24 cellular contexts compared by ENCODE assay signal in genomic region chr6:836276-836853, GRCh38.
DNase-seq lines count a peak whose midpoint lies in the region; ATAC-seq and FAIRE-seq lines count a peak whose summit lies in the region.
"Had no signal": no experiment of that assay in that cellular context is flagged by ENCODE, and none has a peak within 500 bp of the region (broad histone marks: within the 10 kb centered on the region; RNA-seq: fewer than 3 reads in every experiment).

No MANE protein-coding gene starts in this region.

- no peaks in the 10 kb centered on the region for H3K4me1 Mint-ChIP-seq in activated T-cell treated with anti-CD3 and anti-CD28 coated beads, Interleukin-2, amount 50 U/mL, for 72 hours (ENCODE audit: low read depth)
- H3K4me1 Mint-ChIP-seq: CD8-positive, alpha-beta memory T cell; central memory CD8-positive, alpha-beta T cell; neural crest cell had no signal

- H3K4me2 ChIP-seq in BLaER1 treated with 17β-estradiol and CSF1 and Interleukin-3, amounts not matched to agents 10 nM and 100 nM, result peak overlapping the region in 10 of 11 experiments; percentile 21 to 77 (median 48); a peak in 16 of 22 replicates

- H3K27ac ChIP-seq in BLaER1 treated with 17β-estradiol and CSF1 and Interleukin-3, amounts not matched to agents 10 nM and 100 nM, result 0 out of 22 replicates have a peak overlapping the region, but pooled peaks of 1 of the 11 experiments have one; percentile 66

- H4K20me1 ChIP-seq in BLaER1 treated with 17β-estradiol and CSF1 and Interleukin-3, amounts not matched to agents 10 nM and 100 nM, result no peaks in the 10 kb centered on the region

- peaks cover 17 to 34% (median 25%) of the 10 kb centered on the region in 10 experiments; a peak in 19 of 20 replicates for H3K4me1 ChIP-seq in BLaER1 treated with 17β-estradiol and CSF1 and Interleukin-3, amounts not matched to agents 10 nM and 100 nM

- peak; percentile 89 for ATAC-seq in esophagus mucosa
- no peak for ATAC-seq in GM21737 (IDR thresholded peaks at IDR 0.05; ENCODE audit: unreplicated experiment)
- no peak for ATAC-seq in activated T-cell treated with anti-CD3 and anti-CD28 coated beads, Interleukin-2, amount 50 U/mL, for 72 hours (replicated peaks in 1 of 2)
- ATAC-seq: K562; stimulated activated naive CD8-positive, alpha-beta T cell treated with anti-CD3 and anti-CD28 coated beads, Interleukin-15, amount 100 ng/mL, for 72 hours had no signal

- no peak overlapping the region for H3K4me3 ChIP-seq in BLaER1 treated with 17β-estradiol and CSF1 and Interleukin-3, amounts not matched to agents 10 nM and 100 nM
- H3K4me3 ChIP-seq: K562 had no signal

- H3K9ac ChIP-seq in BLaER1 treated with 17β-estradiol and CSF1 and Interleukin-3, amounts not matched to agents 10 nM and 100 nM, result no peak overlapping the region

- FAIRE-seq in HTR-8/SVneo (lab: Jason Lieb, UNC), result no peak
- FAIRE-seq: K562, keratinocyte had no signal

- peaks cover 39 to 51% (median 48%) of the 10 kb centered on the region in 11 experiments for H3K9me3 ChIP-seq in BLaER1 treated with 17β-estradiol and CSF1 and Interleukin-3, amounts not matched to agents 10 nM and 100 nM (replicated peaks in 1 of 11)

- H3K36me3 Mint-ChIP-seq in activated T-cell treated with anti-CD3 and anti-CD28 coated beads, Interleukin-2, amount 50 U/mL, for 72 hours (ENCODE audit: insufficient read depth in 2 of 2), result peaks cover 2% of the 10 kb centered on the region in 2 donors
- H3K36me3 Mint-ChIP-seq: CD8-positive, alpha-beta memory T cell; type B pancreatic cell had no signal

- peaks cover 3 to 6% of the 10 kb centered on the region in 2 donors for H3K9me3 Mint-ChIP-seq in activated T-cell treated with anti-CD3 and anti-CD28 coated beads, Interleukin-2, amount 50 U/mL, for 72 hours

- H3K27me3 ChIP-seq in BLaER1 treated with 17β-estradiol and CSF1 and Interleukin-3, amounts not matched to agents 10 nM and 100 nM, result no peaks in the 10 kb centered on the region

- H3K4me3 Mint-ChIP-seq in activated T-cell treated with anti-CD3 and anti-CD28 coated beads, Interleukin-2, amount 50 U/mL, for 72 hours, result no peak overlapping the region
- H3K4me3 Mint-ChIP-seq: activated CD4-positive, alpha-beta T cell treated with anti-CD3 and anti-CD28 coated beads, Interleukin-2, amount 10 ng/mL, durations not matched to agents 24 days and 14 days; central memory CD8-positive, alpha-beta T cell; H9; neural crest cell; stimulated activated naive CD8-positive, alpha-beta T cell treated with anti-CD3 and anti-CD28 coated beads, Interleukin-15, amount 100 ng/mL, for 72 hours; type B pancreatic cell had no signal

- no peaks in the 10 kb centered on the region for H3K36me3 ChIP-seq in BLaER1 treated with 17β-estradiol and CSF1 and Interleukin-3, amounts not matched to agents 10 nM and 100 nM

- peak; percentile 26 for DNase-seq in NCI-H460 (ENCODE audit: extremely low read depth, low read depth)
- DNase-seq in myocyte (ENCODE audit: low read depth), result peak; percentile 4
- no peak for DNase-seq in effector CD4-positive, alpha-beta T cell
- no peak for DNase-seq in HTR-8/SVneo (ENCODE audit: insufficient read length, low spot score)
- no peak for DNase-seq in activated T-cell treated with anti-CD3 and anti-CD28 coated beads, Interleukin-2, amount 50 U/mL, for 72 hours
- DNase-seq: activated CD4-positive, alpha-beta T cell treated with anti-CD3 and anti-CD28 coated beads, Interleukin-2, amount 10 ng/mL, durations not matched to agents 24 days and 14 days; activated gamma-delta T cell; amniotic stem cell; CD8-positive, alpha-beta memory T cell; DMS79 treated with DMSO at 0.1 percent for 48 hours; H9; hippocampal formation; NCI-H1105; NCI-H748 treated with DMSO at 0.1 percent for 48 hours; OCI-M1; stimulated activated naive CD8-positive, alpha-beta T cell treated with anti-CD3 and anti-CD28 coated beads, Interleukin-15, amount 100 ng/mL, for 72 hours had no signal

- peaks cover 23% of the 10 kb centered on the region for H3K27me3 Mint-ChIP-seq in activated T-cell treated with anti-CD3 and anti-CD28 coated beads, Interleukin-2, amount 50 U/mL, for 72 hours (ENCODE audit: low read depth)

- H3K27ac Mint-ChIP-seq in activated T-cell treated with anti-CD3 and anti-CD28 coated beads, Interleukin-2, amount 50 U/mL, for 72 hours, result no peak overlapping the region
- H3K27ac Mint-ChIP-seq: activated CD4-positive, alpha-beta T cell treated with anti-CD3 and anti-CD28 coated beads, Interleukin-2, amount 10 ng/mL, durations not matched to agents 24 days and 14 days; H9; stimulated activated naive CD8-positive, alpha-beta T cell treated with anti-CD3 and anti-CD28 coated beads, Interleukin-15, amount 100 ng/mL, for 72 hours; type B pancreatic cell had no signal

Comparison
In these comparisons a context has a peak if more than half of its experiments do, and no peak if none do; other contexts are left out.
1. DNase-seq: peak in NCI-H460 (single experiment) and myocyte (single experiment); none in effector CD4-positive, alpha-beta T cell (single experiment), HTR-8/SVneo (single experiment) and activated T-cell treated with anti-CD3 and anti-CD28 coated beads, Interleukin-2, amount 50 U/mL, for 72 hours (0 of 2).